Comparison of ENCODE assay signal across 10 cellular contexts in genomic region chr10:44863344-44864041, GRCh38. TPM values are rescaled to one million over a fixed set of nuclear protein-coding genes. Genes with fewer than 3 reads are reported as not detected.
DNase-seq lines count a peak whose midpoint lies in the region; ATAC-seq and TF ChIP-seq lines count a peak whose summit lies in the region.
"Had no signal": no experiment of that assay in that cellular context is flagged by ENCODE, and none has a peak within 500 bp of the region (broad histone marks: within the 10 kb centered on the region; RNA-seq: fewer than 3 reads in every experiment).

No MANE protein-coding gene starts in this region.

- no peaks in the 10 kb centered on the region for H3K79me2 ChIP-seq in neural cell (replicated peaks; ENCODE audit: insufficient read depth, low read length)

- H3K9me2 ChIP-seq in neural cell (ENCODE audit: insufficient read depth, low read length): no peaks in the 10 kb centered on the region

- DNase-seq in DMS53 treated with DMSO at 0.1 percent for 48 hours (lab: John Stamatoyannopoulos, UW; ENCODE audit: unreplicated experiment) (peak; percentile 50), NCI-H2107 treated with DMSO at 0.1 percent for 48 hours (lab: John Stamatoyannopoulos, UW; ENCODE audit: unreplicated experiment) (peak; percentile 11), ecto neural progenitor cell (ENCODE audit: low spot score) (peak; percentile 45), pons (ENCODE audit: low spot score) (no peak), psoas muscle (no peak), NCI-H774 (lab: John Stamatoyannopoulos, UW) (no peak)

- H3K4me2 ChIP-seq in neural cell (ENCODE audit: low read length): no peak overlapping the region

- H3K27ac ChIP-seq in neural cell (ENCODE audit: low read length): peak overlapping the region; percentile 5
- no peak overlapping the region for H3K27ac ChIP-seq in psoas muscle

- no peaks in the 10 kb centered on the region for H4K20me1 ChIP-seq in neural cell (ENCODE audit: insufficient read depth)

- no peaks in the 10 kb centered on the region for H3F3A ChIP-seq in neural cell (ENCODE audit: insufficient read depth, low read length, poor library complexity, severe bottlenecking)

- peak overlapping the region; percentile 69 for H3K9ac ChIP-seq in neural cell (ENCODE audit: low read length)

- no peaks in the 10 kb centered on the region for H3K4me1 ChIP-seq in psoas muscle

- no peak overlapping the region for H2AFZ ChIP-seq in neural cell (ENCODE audit: low read depth, low read length)

- H3K4me3 ChIP-seq in neural cell (ENCODE audit: low read length): peak overlapping the region; percentile 64
- no peak overlapping the region for H3K4me3 ChIP-seq in psoas muscle

- TF ChIP-seq CTCF in neural cell (IDR thresholded peaks at IDR 0.05; ENCODE audit: poor library complexity, severe bottlenecking) (no peak), psoas muscle (IDR thresholded peaks at IDR 0.05) (no peak)

- ATAC-seq in psoas muscle: no peak
- ATAC-seq in HG02642 (IDR thresholded peaks at IDR 0.05; ENCODE audit: poor library complexity, unreplicated experiment): no peak

- no peak for TF ChIP-seq EP300 in neural cell (conservative IDR thresholded peaks at IDR 0.05; ENCODE audit: poor library complexity, severe bottlenecking)

- intact Hi-C loops in psoas muscle (cut with DNase I): loop anchor here (1.0 to 5.0 kb wide), 4 partner anchors 479 to 1192 kb away; partner anchors contain the start of gene CXCL12 (in 1 of the 2)

- TF ChIP-seq RAD21 in neural cell (conservative IDR thresholded peaks at IDR 0.05): no peak

- H3K27me3 ChIP-seq in neural cell (ENCODE audit: insufficient read depth, low read depth, low read length): no peaks in the 10 kb centered on the region
- H3K27me3 ChIP-seq in psoas muscle (ENCODE audit: insufficient read depth in 3 of 3, low read length in 2 of 3): peaks cover 0 to 4% (median 2%) of the 10 kb centered on the region in 3 donors
- H3K27me3 ChIP-seq: ovary had no signal

- 85 to 87% (median 85%) methylated on average over 15 of the region's 15 CpGs for WGBS in psoas muscle, 3 donors

- H3K36me3 ChIP-seq in neural cell (ENCODE audit: insufficient read depth, low read length) (no peaks in the 10 kb centered on the region), psoas muscle (ENCODE audit: insufficient read depth in 1 of 2, low read depth in 1 of 2) (no peaks in the 10 kb centered on the region)
- H3K36me3 ChIP-seq: ovary had no signal

- H3K9me3 ChIP-seq in neural cell (ENCODE audit: low read length) (no peaks in the 10 kb centered on the region), psoas muscle (no peaks in the 10 kb centered on the region)
- H3K9me3 ChIP-seq: ovary had no signal

TF ChIP-seq in neural cell, 6 proteins besides CTCF, POLR2A, EP300 and RAD21:
- TF ChIP-seq EZH2 (IDR thresholded peaks at IDR 0.05; ENCODE audit: borderline replicate concordance, insufficient read depth, low read length, poor library complexity, severe bottlenecking) (no peak), TAF1 (IDR thresholded peaks at IDR 0.05; ENCODE audit: low read depth) (no peak)

RNA-seq across cellular contexts. Expression of gene TMEM72, which starts 47.6 kb away (rescaled TPM):
- polyA plus RNA-seq in neural cell (1.4 TPM in 2 replicates), psoas muscle (not detected)
- polyA minus RNA-seq in neural cell: 0.24 and 0.58 TPM in 2 replicates
- total RNA-seq in psoas muscle: not detected
- total RNA-seq: ovary, urinary bladder had no signal
- polyA plus RNA-seq: urinary bladder had no signal

Comparison
In these comparisons a context has a peak if more than half of its experiments do, and no peak if none do; other contexts are left out.
1. DNase-seq: peak in DMS53 treated with DMSO at 0.1 percent for 48 hours (single experiment), NCI-H2107 treated with DMSO at 0.1 percent for 48 hours (single experiment) and ecto neural progenitor cell (single experiment); none in pons (single experiment), psoas muscle (0 of 2) and NCI-H774 (single experiment).